8 cellular contexts compared by ENCODE assay signal in genomic region chr1:162560303-162561036, GRCh38. TPM values are rescaled to one million over a fixed set of nuclear protein-coding genes. Genes with fewer than 3 reads are reported as not detected.
DNase-seq lines count a peak whose midpoint lies in the region; ATAC-seq and TF ChIP-seq lines count a peak whose summit lies in the region.

No MANE protein-coding gene starts in this region.

- intact Hi-C loops in ovary (cut with DNase I): loop anchor here in 1 of 4 donors (10.0 kb wide), 1 partner anchor 66 kb away; the partner anchor contains the start of gene UHMK1

- in situ Hi-C loops in GM23248 (cut with MboI): no loop called here

- H3K9me3 ChIP-seq in GM23248 (ENCODE audit: low read depth) (no peaks in the 10 kb centered on the region), SU-DHL-6 (ENCODE audit: insufficient read depth, low read length) (no peaks in the 10 kb centered on the region), fibroblast of lung (ENCODE audit: control insufficient read depth, insufficient read depth, low read depth, low read length) (no peaks in the 10 kb centered on the region), ovary (no peaks in the 10 kb centered on the region)

- H2AFZ ChIP-seq in GM23248: peak overlapping the region; percentile 60
- H2AFZ ChIP-seq in SU-DHL-6 (ENCODE audit: low read depth, low read length, severe bottlenecking): peak overlapping the region; percentile 99
- no peak overlapping the region for H2AFZ ChIP-seq in fibroblast of lung (ENCODE audit: low read length)

- TF ChIP-seq CTCF in SU-DHL-6 (IDR thresholded peaks at IDR 0.05; ENCODE audit: insufficient read depth, low read length, poor library complexity, severe bottlenecking) (no peak), fibroblast of lung (conservative IDR thresholded peaks at IDR 0.05 in 1 of 2, IDR thresholded peaks at IDR 0.05 in 1 of 2; ENCODE audit: low read depth in 1 of 2, low read length in 2 of 2) (no peak), ovary (IDR thresholded peaks at IDR 0.05) (no peak)

- H3K4me2 ChIP-seq in GM23248 (ENCODE audit: unreplicated experiment) (peak overlapping the region; percentile 74), SU-DHL-6 (ENCODE audit: low read depth, low read length, poor library complexity, severe bottlenecking) (peak overlapping the region; percentile 75), fibroblast of lung (ENCODE audit: extremely low read depth, insufficient read depth, low read length) (peak overlapping the region; percentile 9)

- ATAC-seq in HG02870 (IDR thresholded peaks at IDR 0.05; ENCODE audit: unreplicated experiment): no peak

- H3K4me3 ChIP-seq in GM23248 (peak overlapping the region; percentile 81), SU-DHL-6 (ENCODE audit: insufficient read depth, low read length, poor library complexity, severe bottlenecking) (peak overlapping the region; percentile 92), fibroblast of lung (replicated peaks in 1 of 4; ENCODE audit: control extremely low read depth in 1 of 4, insufficient read depth in 1 of 4, low read depth in 3 of 4, low read length in 4 of 4) (peak overlapping the region; percentile 27 to 94 (median 40)), ovary (peak overlapping the region; percentile 98)

- H3K9me2 ChIP-seq in GM23248 (ENCODE audit: insufficient read depth): no peaks in the 10 kb centered on the region
- no peaks in the 10 kb centered on the region for H3K9me2 ChIP-seq in SU-DHL-6 (replicated peaks; ENCODE audit: insufficient read depth, low read length)

- H4K20me1 ChIP-seq in GM23248 (ENCODE audit: insufficient read depth) (peaks cover 17% of the 10 kb centered on the region; the same call in 1 of the 2 replicates), SU-DHL-6 (ENCODE audit: low read depth, low read length) (no peaks in the 10 kb centered on the region), fibroblast of lung (ENCODE audit: control insufficient read depth, extremely low read depth, insufficient read depth, low read length) (no peaks in the 10 kb centered on the region)

- TF ChIP-seq EP300 in ovary (IDR thresholded peaks at IDR 0.05): no peak

- 44 to 49% methylated on average over 9 of the region's 9 CpGs for WGBS in GM23248 (ENCODE audit: low coverage in 1 of 2, low lambda C conversion rate in 2 of 2, missing lambda C conversion rate in 2 of 2), 2 experiments
- WGBS in ovary, 3 donors: 32 to 37% (median 36%) methylated on average over 9 of the region's 9 CpGs

- peaks cover 39% of the 10 kb centered on the region for H3K79me2 ChIP-seq in GM23248 (ENCODE audit: insufficient read depth)
- H3K79me2 ChIP-seq in SU-DHL-6 (ENCODE audit: insufficient read depth, low read length): peaks cover 19% of the 10 kb centered on the region
- peaks cover 39% of the 10 kb centered on the region for H3K79me2 ChIP-seq in fibroblast of lung (ENCODE audit: control insufficient read depth, insufficient read depth, low read length)

- no peak for TF ChIP-seq POLR2A in ovary (IDR thresholded peaks at IDR 0.05)

- H3K36me3 ChIP-seq in GM23248 (ENCODE audit: low read depth): peaks cover 4% of the 10 kb centered on the region; the same call in 1 of the 2 replicates
- H3K36me3 ChIP-seq in SU-DHL-6 (ENCODE audit: low read length): no peaks in the 10 kb centered on the region
- H3K36me3 ChIP-seq in fibroblast of lung (ENCODE audit: control insufficient read depth, insufficient read depth, low read length): no peaks in the 10 kb centered on the region
- no peaks in the 10 kb centered on the region for H3K36me3 ChIP-seq in ovary

- H3K27me3 ChIP-seq in GM23248 (replicated peaks; ENCODE audit: insufficient read depth) (no peaks in the 10 kb centered on the region), SU-DHL-6 (ENCODE audit: low read length) (no peaks in the 10 kb centered on the region), fibroblast of lung (ENCODE audit: control insufficient read depth, insufficient read depth, low read length) (no peaks in the 10 kb centered on the region), ovary (no peaks in the 10 kb centered on the region)

- H3K4me1 ChIP-seq in GM23248 (ENCODE audit: insufficient read depth): peaks cover 15% of the 10 kb centered on the region
- H3K4me1 ChIP-seq in fibroblast of lung (ENCODE audit: control insufficient read depth, extremely low read depth, insufficient read depth, low read length): peaks cover 5% of the 10 kb centered on the region
- H3K4me1 ChIP-seq in ovary (ENCODE audit: insufficient read depth): peaks cover 5% of the 10 kb centered on the region

- H3K9ac ChIP-seq in GM23248: peak overlapping the region; percentile 97
- H3K9ac ChIP-seq in SU-DHL-6 (ENCODE audit: low read length): peak overlapping the region; percentile 84
- H3K9ac ChIP-seq in fibroblast of lung (ENCODE audit: insufficient read depth, low read length): peak overlapping the region; percentile 78

- no peak for DNase-seq in GM23248
- no peak for DNase-seq in fibroblast of lung (ENCODE audit: low read depth in 2 of 2)
- no peak for DNase-seq in ovary
- DNase-seq in NCI-H2029 (lab: John Stamatoyannopoulos, UW): no peak
- DNase-seq in GDM1 (lab: John Stamatoyannopoulos, UW): no peak
- DNase-seq in activated CD4-positive, CD25-positive, alpha-beta regulatory T cell (lab: John Stamatoyannopoulos, UW): no peak

- H3K27ac ChIP-seq in GM23248 (peak overlapping the region; percentile 98), SU-DHL-6 (ENCODE audit: low read depth, low read length) (no peak overlapping the region), fibroblast of lung (ENCODE audit: insufficient read depth, low read length) (peak overlapping the region; percentile 81), ovary (peak overlapping the region; percentile 91 to 98)

- H3F3A ChIP-seq in GM23248 (ENCODE audit: insufficient read depth): peaks cover 41% of the 10 kb centered on the region
- H3F3A ChIP-seq in SU-DHL-6 (ENCODE audit: insufficient read depth): no peaks in the 10 kb centered on the region

RNA-seq across cellular contexts. Expression of gene UAP1, which starts 1.1 kb away (rescaled TPM):
- 406 and 457 TPM in 2 replicates for total RNA-seq in GM23248 (2014; rRNA removed; shearing (Covaris generic))
- 524 and 534 TPM in 2 replicates for polyA plus RNA-seq in GM23248 (2016; fragmentation: Nextera tagmentation; extraction: Ambion mirVana)
- total RNA-seq in fibroblast of lung: 77.3 and 108 TPM in 2 replicates
- 81.9 and 129 TPM in 2 replicates for polyA plus RNA-seq in fibroblast of lung
- polyA plus RNA-seq in fibroblast of lung (2012): 59.5 and 107 TPM in 2 replicates
- polyA minus RNA-seq in fibroblast of lung (ENCODE audit: low replicate concordance): 8.7 and 18.8 TPM in 2 replicates
- total RNA-seq in ovary: 100 to 1,000 TPM in 1 of 7 donors, 10 to 100 TPM in 6; 39.4 to 108 (median 56.2) TPM
- polyA plus RNA-seq in ovary: 10 to 100 TPM; 31.2 to 34.9 TPM

Comparison
In these comparisons a context has a peak if more than half of its experiments do, and no peak if none do; other contexts are left out.
1. H3K4me2 ChIP-seq: peak in every context shown above with its lines; median percentile 75 in SU-DHL-6; 74 in GM23248; 9 in fibroblast of lung.
2. H3K4me3 ChIP-seq: peak in every context shown above with its lines; median percentile 98 in ovary; 92 in SU-DHL-6; 81 in GM23248; 40 in fibroblast of lung.